Comparison of ENCODE assay signal across 8 cellular contexts in the genomic region with DNA sequence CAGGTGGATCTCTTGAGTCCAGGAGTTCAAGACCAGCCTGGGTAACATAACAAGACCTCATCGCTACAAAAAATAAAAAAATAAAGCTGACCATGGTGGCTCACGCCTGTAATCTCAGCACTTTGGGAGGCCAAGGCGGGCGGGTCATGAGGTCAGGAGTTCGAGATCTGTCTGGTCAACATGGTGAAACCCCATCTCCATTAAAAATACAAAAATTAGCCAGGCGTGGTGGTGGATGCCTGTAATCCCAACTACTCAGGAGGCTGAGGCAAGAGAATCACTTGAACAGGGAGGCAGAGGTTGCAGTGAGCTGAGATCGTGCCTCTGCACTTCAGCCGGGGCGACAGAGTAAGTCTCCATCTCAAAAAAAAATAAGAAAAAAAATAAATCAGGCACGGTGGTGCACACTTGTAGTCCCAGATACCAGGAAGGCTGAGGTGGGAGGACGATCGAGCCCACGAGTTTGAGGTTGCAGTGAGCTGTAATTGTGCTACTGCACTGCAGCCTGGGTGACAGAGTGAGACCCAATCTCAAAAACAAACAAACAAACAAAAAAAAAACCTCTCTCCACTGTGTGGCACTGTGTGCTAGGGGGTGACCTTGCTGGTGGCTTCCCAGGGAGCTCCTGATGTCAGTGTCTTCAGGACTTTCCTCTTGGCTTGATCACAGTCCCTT. TPM values are rescaled to one million over a fixed set of nuclear protein-coding genes. Genes with fewer than 3 reads are reported as not detected.
DNase-seq lines count a peak whose midpoint lies in the region; ATAC-seq and TF ChIP-seq lines count a peak whose summit lies in the region.

No MANE protein-coding gene starts in this region.

- H3K4me2 ChIP-seq in MM.1S (ENCODE audit: low read depth, low read length): no peak overlapping the region

- no peak overlapping the region for H3K4me3 Mint-ChIP-seq in activated CD4-positive, alpha-beta T cell treated with anti-CD3 and anti-CD28 coated beads, Interleukin-2, amount 10 ng/mL, durations not matched to agents 7 days and 5 days
- peak overlapping the region; percentile 7 for H3K4me3 Mint-ChIP-seq in activated naive CD8-positive, alpha-beta T cell treated with anti-CD3 and anti-CD28 coated beads, Interleukin-2, amount 10 ng/mL, durations not matched to agents 7 days and 5 days

- H2AFZ ChIP-seq in MM.1S (ENCODE audit: low read length): no peak overlapping the region

- peaks cover 27% of the 10 kb centered on the region for H3K4me1 Mint-ChIP-seq in activated CD4-positive, alpha-beta T cell treated with anti-CD3 and anti-CD28 coated beads, Interleukin-2, amount 10 ng/mL, durations not matched to agents 7 days and 5 days
- H3K4me1 Mint-ChIP-seq in activated naive CD8-positive, alpha-beta T cell treated with anti-CD3 and anti-CD28 coated beads, Interleukin-2, amount 10 ng/mL, durations not matched to agents 7 days and 5 days: peaks cover 16% of the 10 kb centered on the region

- peak; percentile 39 for DNase-seq in activated CD4-positive, alpha-beta T cell treated with anti-CD3 and anti-CD28 coated beads, Interleukin-2, amount 10 ng/mL, durations not matched to agents 7 days and 5 days
- DNase-seq in activated CD4-positive, alpha-beta T cell treated with anti-CD3 and anti-CD28 coated beads, Interleukin-2, amount 50 U/mL, for 4 hours: no peak
- DNase-seq in MM.1S (peak; percentile 56), pons (ENCODE audit: low spot score) (peak; percentile 29), GOT3 (lab: John Stamatoyannopoulos, UW) (no peak)
- no peak for DNase-seq in activated naive CD8-positive, alpha-beta T cell treated with anti-CD3 and anti-CD28 coated beads, Interleukin-2, amount 10 ng/mL, durations not matched to agents 7 days and 5 days
- no peak for DNase-seq in stimulated activated CD4-positive, alpha-beta T cell treated with anti-CD3 and anti-CD28 coated beads, Interleukin-2, amount 100 ng/mL, for 48 hours

- no peak overlapping the region for H3K4me3 ChIP-seq in MM.1S (ENCODE audit: low read length)

- no peak overlapping the region for H3K27ac Mint-ChIP-seq in activated CD4-positive, alpha-beta T cell treated with anti-CD3 and anti-CD28 coated beads, Interleukin-2, amount 10 ng/mL, durations not matched to agents 7 days and 5 days
- peak overlapping the region; percentile 31 for H3K27ac Mint-ChIP-seq in activated naive CD8-positive, alpha-beta T cell treated with anti-CD3 and anti-CD28 coated beads, Interleukin-2, amount 10 ng/mL, durations not matched to agents 7 days and 5 days

- ATAC-seq in activated naive CD8-positive, alpha-beta T cell treated with anti-CD3 and anti-CD28 coated beads, Interleukin-2, amount 10 ng/mL, durations not matched to agents 7 days and 5 days (ENCODE audit: low read depth): peak; percentile 76
- ATAC-seq in GM21526 (IDR thresholded peaks at IDR 0.05; ENCODE audit: low FRiP score, unreplicated experiment): no peak

- CTCF ChIA-PET in activated CD4-positive, alpha-beta T cell treated with anti-CD3 and anti-CD28 coated beads, Interleukin-2, amount 10 ng/mL, durations not matched to agents 7 days and 5 days (lab: Charles Lee): interaction anchor here (0.6 to 2.0 kb wide), 16 partner anchors 10 to 392 kb away, joined by 3 to 7 read pairs (median 4); a partner anchor contains a TSS

- no peaks in the 10 kb centered on the region for H3K27me3 Mint-ChIP-seq in activated CD4-positive, alpha-beta T cell treated with anti-CD3 and anti-CD28 coated beads, Interleukin-2, amount 10 ng/mL, durations not matched to agents 7 days and 5 days
- no peaks in the 10 kb centered on the region for H3K27me3 Mint-ChIP-seq in activated naive CD8-positive, alpha-beta T cell treated with anti-CD3 and anti-CD28 coated beads, Interleukin-2, amount 10 ng/mL, durations not matched to agents 7 days and 5 days

- POLR2A ChIA-PET in activated CD4-positive, alpha-beta T cell treated with anti-CD3 and anti-CD28 coated beads, Interleukin-2, amount 10 ng/mL, durations not matched to agents 7 days and 5 days (lab: Charles Lee): interaction anchor here (1.0 kb wide), 1 partner anchor 45 kb away, joined by 4 read pairs; no protein-coding TSS in a partner anchor
- POLR2A ChIA-PET in activated naive CD8-positive, alpha-beta T cell treated with anti-CD3 and anti-CD28 coated beads, Interleukin-2, amount 10 ng/mL, durations not matched to agents 7 days and 5 days (lab: Charles Lee): interaction anchor here (2.2 kb wide), 1 partner anchor 43 kb away, joined by 70 read pairs; a partner anchor contains a TSS

- no peaks in the 10 kb centered on the region for H3K79me2 ChIP-seq in MM.1S (ENCODE audit: low read length)

- no peak overlapping the region for H3K9ac ChIP-seq in MM.1S (ENCODE audit: low read length)

- no peaks in the 10 kb centered on the region for H3F3A ChIP-seq in MM.1S (ENCODE audit: insufficient read depth, low read length)

- no peaks in the 10 kb centered on the region for H3K36me3 ChIP-seq in MM.1S (replicated peaks; ENCODE audit: insufficient read depth, low read length)

- H3K9me2 ChIP-seq in MM.1S (replicated peaks; ENCODE audit: insufficient read depth, low read length): no peaks in the 10 kb centered on the region

- no peak overlapping the region for H3K27ac ChIP-seq in MM.1S (ENCODE audit: low read length)

- H3K36me3 Mint-ChIP-seq in activated CD4-positive, alpha-beta T cell treated with anti-CD3 and anti-CD28 coated beads, Interleukin-2, amount 10 ng/mL, durations not matched to agents 7 days and 5 days (ENCODE audit: low read depth): no peaks in the 10 kb centered on the region
- H3K36me3 Mint-ChIP-seq in activated naive CD8-positive, alpha-beta T cell treated with anti-CD3 and anti-CD28 coated beads, Interleukin-2, amount 10 ng/mL, durations not matched to agents 7 days and 5 days: no peaks in the 10 kb centered on the region

- H3K9me3 ChIP-seq in MM.1S (replicated peaks; ENCODE audit: insufficient read depth, low read length): no peaks in the 10 kb centered on the region

- peak; percentile 60 for TF ChIP-seq CTCF in MM.1S (IDR thresholded peaks at IDR 0.05; ENCODE audit: low read length)

- peaks cover 4% of the 10 kb centered on the region; the same call in 1 of the 2 replicates for H3K4me1 ChIP-seq in MM.1S (ENCODE audit: low read length)

- no peaks in the 10 kb centered on the region for H3K9me3 Mint-ChIP-seq in activated CD4-positive, alpha-beta T cell treated with anti-CD3 and anti-CD28 coated beads, Interleukin-2, amount 10 ng/mL, durations not matched to agents 7 days and 5 days
- no peaks in the 10 kb centered on the region for H3K9me3 Mint-ChIP-seq in activated naive CD8-positive, alpha-beta T cell treated with anti-CD3 and anti-CD28 coated beads, Interleukin-2, amount 10 ng/mL, durations not matched to agents 7 days and 5 days

- H4K20me1 ChIP-seq in MM.1S (ENCODE audit: insufficient read depth, low read length): no peaks in the 10 kb centered on the region

- no peaks in the 10 kb centered on the region for H3K27me3 ChIP-seq in MM.1S (replicated peaks; ENCODE audit: insufficient read depth, low read length)

RNA-seq across cellular contexts. Expression of a gene that starts 19.8 kb away (rescaled TPM):
- 10 to 100 TPM; 65.4 to 69.2 TPM for total RNA-seq in activated CD4-positive, alpha-beta T cell treated with anti-CD3 and anti-CD28 coated beads, Interleukin-2, amount 10 ng/mL, durations not matched to agents 7 days and 5 days
- 10 to 100 TPM; 77.6 to 81.4 TPM for total RNA-seq in activated naive CD8-positive, alpha-beta T cell treated with anti-CD3 and anti-CD28 coated beads, Interleukin-2, amount 10 ng/mL, durations not matched to agents 7 days and 5 days

RNA-seq across cellular contexts. Expression of a gene that starts 29.5 kb away (rescaled TPM):
- 10 to 100 TPM; 11.8 to 13.2 TPM for total RNA-seq in activated CD4-positive, alpha-beta T cell treated with anti-CD3 and anti-CD28 coated beads, Interleukin-2, amount 10 ng/mL, durations not matched to agents 7 days and 5 days
- total RNA-seq in activated naive CD8-positive, alpha-beta T cell treated with anti-CD3 and anti-CD28 coated beads, Interleukin-2, amount 10 ng/mL, durations not matched to agents 7 days and 5 days: 10 to 100 TPM; 14.3 to 18.6 TPM

RNA-seq across cellular contexts. Expression of a gene that starts 40.6 kb away (rescaled TPM):
- 1,000 to 10,000 TPM; 1,809 to 1,847 TPM for total RNA-seq in activated CD4-positive, alpha-beta T cell treated with anti-CD3 and anti-CD28 coated beads, Interleukin-2, amount 10 ng/mL, durations not matched to agents 7 days and 5 days
- 1,000 to 10,000 TPM; 1,426 to 1,488 TPM for total RNA-seq in activated naive CD8-positive, alpha-beta T cell treated with anti-CD3 and anti-CD28 coated beads, Interleukin-2, amount 10 ng/mL, durations not matched to agents 7 days and 5 days

RNA-seq across cellular contexts. Expression of a gene that starts 46.8 kb away (rescaled TPM):
- 10 to 100 TPM; 50.7 to 55.4 TPM for total RNA-seq in activated CD4-positive, alpha-beta T cell treated with anti-CD3 and anti-CD28 coated beads, Interleukin-2, amount 10 ng/mL, durations not matched to agents 7 days and 5 days
- total RNA-seq in activated naive CD8-positive, alpha-beta T cell treated with anti-CD3 and anti-CD28 coated beads, Interleukin-2, amount 10 ng/mL, durations not matched to agents 7 days and 5 days: 100 to 1,000 TPM; 135 to 139 TPM

RNA-seq across cellular contexts. Expression of a gene that starts 50.7 kb away (rescaled TPM):
- 100 to 1,000 TPM; 136 to 141 TPM for total RNA-seq in activated CD4-positive, alpha-beta T cell treated with anti-CD3 and anti-CD28 coated beads, Interleukin-2, amount 10 ng/mL, durations not matched to agents 7 days and 5 days
- total RNA-seq in activated naive CD8-positive, alpha-beta T cell treated with anti-CD3 and anti-CD28 coated beads, Interleukin-2, amount 10 ng/mL, durations not matched to agents 7 days and 5 days: 100 to 1,000 TPM; 122 to 145 TPM

Comparison
In these comparisons a context has a peak if more than half of its experiments do, and no peak if none do; other contexts are left out.
1. DNase-seq: peak in activated CD4-positive, alpha-beta T cell treated with anti-CD3 and anti-CD28 coated beads, Interleukin-2, amount 10 ng/mL, durations not matched to agents 7 days and 5 days (single experiment), MM.1S (single experiment) and pons (single experiment); none in activated CD4-positive, alpha-beta T cell treated with anti-CD3 and anti-CD28 coated beads, Interleukin-2, amount 50 U/mL, for 4 hours (0 of 2), activated naive CD8-positive, alpha-beta T cell treated with anti-CD3 and anti-CD28 coated beads, Interleukin-2, amount 10 ng/mL, durations not matched to agents 7 days and 5 days (single experiment), stimulated activated CD4-positive, alpha-beta T cell treated with anti-CD3 and anti-CD28 coated beads, Interleukin-2, amount 100 ng/mL, for 48 hours (0 of 2) and GOT3 (single experiment).